In genomic region chr17:8079291-8080207, GRCh38 we compare ENCODE assay signal across 9 cellular contexts. TPM values are rescaled to one million over a fixed set of nuclear protein-coding genes. Genes with fewer than 3 reads are reported as not detected.
DNase-seq lines count a peak whose midpoint lies in the region; ATAC-seq, FAIRE-seq and TF ChIP-seq lines count a peak whose summit lies in the region.
"Had no signal": no experiment of that assay in that cellular context is flagged by ENCODE, and none has a peak within 500 bp of the region (broad histone marks: within the 10 kb centered on the region; RNA-seq: fewer than 3 reads in every experiment).

No MANE protein-coding gene starts in this region.

- peak overlapping the region; percentile 53 to 92 for H3K4me2 ChIP-seq in H1 (ENCODE audit: insufficient read depth in 1 of 2, low read depth in 2 of 2, low read length in 2 of 2)

- peak; percentile 95 to 96 (median 96) for TF ChIP-seq CTCF in H1 (IDR thresholded peaks at IDR 0.05; ENCODE audit: control extremely low read depth in 1 of 3, insufficient read depth in 1 of 3, low read depth in 1 of 3, low read length in 3 of 3)

- H3K23ac ChIP-seq in H1 (ENCODE audit: insufficient read length): no peak overlapping the region

- 2% methylated on average over 59 of the region's 87 CpGs; no CpG with 5 or more reads in 1 of the 2 experiments for WGBS in H1 (ENCODE audit: extremely low coverage in 1 of 2, insufficient coverage in 1 of 2, insufficient read length in 1 of 2, insufficient replicate concordance in 2 of 2, low coverage in 1 of 2, low lambda C conversion rate in 2 of 2, missing lambda C conversion rate in 1 of 2), 2 experiments

- DNase-seq in ELF-1 (ENCODE audit: low read depth, low spot score) (peak; percentile 93), NCI-H748 treated with DMSO at 0.1 percent for 48 hours (lab: John Stamatoyannopoulos, UW) (peak; percentile 86), H1 (ENCODE audit: low read depth in 1 of 2, low spot score in 2 of 2) (peak; percentile 74 to 95), mesenteric fat pad (ENCODE audit: low spot score) (peak; percentile 94)
- peak; percentile 47 to 68 for DNase-seq in activated CD8-positive, alpha-beta memory T cell treated with anti-CD3 and anti-CD28 coated beads for 1 hour (ENCODE audit: extremely low read depth in 1 of 2, low read depth in 1 of 2)
- DNase-seq in stimulated activated CD8-positive, alpha-beta memory T cell treated with anti-CD3 and anti-CD28 coated beads, Interleukin-12 subunit alpha, Interleukin-12 subunit beta, amount 100 ng/mL, for 4 hours (ENCODE audit: low read depth): peak; percentile 68

- H2BK20ac ChIP-seq in H1 (ENCODE audit: low read length): no peak overlapping the region

- POLR2A ChIA-PET in H1 (lab: Charles Lee; ENCODE audit: partially characterized antibody): interaction anchor here (0.7 to 1.3 kb wide), 5 partner anchors 27 to 83 kb away, joined by 3 read pairs; partner anchors contain the start of gene VAMP2

- peaks cover 3% of the 10 kb centered on the region; the same call in 1 of the 2 replicates for H3K23me2 ChIP-seq in H1 (ENCODE audit: low read depth, low read length)

- no peak overlapping the region for H3K27ac ChIP-seq in H1 (ENCODE audit: low read depth, low read length)

- 0 out of 2 replicates have a peak overlapping the region, but pooled peaks have one; percentile 12 for H2BK15ac ChIP-seq in H1 (ENCODE audit: low read length)

- ATAC-seq in HG03064 (IDR thresholded peaks at IDR 0.05; ENCODE audit: low read depth, unreplicated experiment) (peak; percentile 64), HG03378 (IDR thresholded peaks at IDR 0.05; ENCODE audit: unreplicated experiment) (no peak)

- peak overlapping the region in 2 of 4 experiments; percentile 7 to 13; a peak in 3 of 7 replicates for H3K9ac ChIP-seq in H1 (replicated peaks in 1 of 4; ENCODE audit: extremely low read depth in 1 of 4, low read depth in 3 of 4, low read length in 3 of 4)

- no peaks in the 10 kb centered on the region for H4K20me1 ChIP-seq in H1 (replicated peaks in 1 of 2; ENCODE audit: control insufficient read depth in 1 of 2, insufficient read depth in 2 of 2, low read length in 2 of 2)

- TF ChIP-seq EP300 in H1 (IDR thresholded peaks at IDR 0.05; ENCODE audit: borderline replicate concordance in 1 of 2, low read depth in 2 of 2, low read length in 2 of 2): no peak

- no peak overlapping the region; the same call in 1 of the 2 replicates for H3K18ac ChIP-seq in H1 (ENCODE audit: extremely low read depth, low read length)

- H3K79me1 ChIP-seq in H1 (ENCODE audit: low read depth, low read length): no peaks in the 10 kb centered on the region

- peak; percentile 60 for FAIRE-seq in H1 (lab: Jason Lieb, UNC)

- H3K4ac ChIP-seq in H1 (replicated peaks; ENCODE audit: insufficient read length, low read depth, low read length): peak overlapping the region; percentile 69

- TF ChIP-seq RAD21 in H1 (IDR thresholded peaks at IDR 0.05 in 1 of 2, conservative IDR thresholded peaks at IDR 0.05 in 1 of 2; ENCODE audit: low read depth in 2 of 2, low read length in 2 of 2): peak; percentile 60 to 69

- CTCF ChIA-PET in H1 (lab: Charles Lee; ENCODE audit: partially characterized antibody): interaction anchor here (0.7 to 17.3 kb wide), 26 partner anchors 9 to 301 kb away, joined by 3 to 315 read pairs (median 4); partner anchors contain the start of genes ALOX12B, ALOXE3, BORCS6 and HES7

- peak overlapping the region; percentile 42 for H4K5ac ChIP-seq in H1 (ENCODE audit: insufficient read length, low read depth, low read length)

- H4K8ac ChIP-seq in H1 (ENCODE audit: extremely low read depth, insufficient read depth, low read length): no peak overlapping the region

- H3K4me3 ChIP-seq in H1 (ENCODE audit: extremely low read depth in 1 of 4, insufficient read depth in 2 of 4, low read depth in 3 of 4, low read length in 4 of 4): peak overlapping the region; percentile 58 to 72 (median 64)

- peak overlapping the region; percentile 80 for H4K91ac ChIP-seq in H1 (replicated peaks; ENCODE audit: insufficient read length, low read length)

- H3K56ac ChIP-seq in H1 (replicated peaks; ENCODE audit: insufficient read length, low read depth, low read length): peak overlapping the region; percentile 53

- no peaks in the 10 kb centered on the region for H3K9me3 ChIP-seq in H1 (ENCODE audit: insufficient read depth in 2 of 2, low read depth in 1 of 2, low read length in 1 of 2)

- peak overlapping the region; percentile 84; the same call in 1 of the 2 replicates for H2AFZ ChIP-seq in H1 (ENCODE audit: low read length)

- H2BK120ac ChIP-seq in H1 (replicated peaks; ENCODE audit: low read depth, low read length): no peak overlapping the region

- peaks cover 0 to 5% (median 2%) of the 10 kb centered on the region in 4 experiments; a peak in 4 of 7 replicates for H3K4me1 ChIP-seq in H1 (replicated peaks in 1 of 4; ENCODE audit: control insufficient read depth in 3 of 4, insufficient read depth in 4 of 4, low read length in 3 of 4)

- H3K27me3 ChIP-seq in H1 (replicated peaks in 1 of 4; ENCODE audit: control insufficient read depth in 3 of 4, extremely low read depth in 1 of 4, insufficient read depth in 3 of 4, low read length in 3 of 4): peaks cover 3 to 40% (median 29%) of the 10 kb centered on the region in 4 experiments

- H2BK12ac ChIP-seq in H1 (ENCODE audit: low read depth, low read length): peak overlapping the region; percentile 40; the same call in 1 of the 2 replicates

- H2BK5ac ChIP-seq in H1 (ENCODE audit: low read depth, low read length): no peak overlapping the region

- TF ChIP-seq POLR2A in H1 (IDR thresholded peaks at IDR 0.05; ENCODE audit: control extremely low read depth in 1 of 2, low read depth in 2 of 2, low read length in 2 of 2): no peak

- H3K79me2 ChIP-seq in H1 (ENCODE audit: control insufficient read depth in 1 of 2, insufficient read depth in 2 of 2, low read length in 2 of 2): no peaks in the 10 kb centered on the region

- no peak overlapping the region for H3K14ac ChIP-seq in H1 (ENCODE audit: insufficient read length)

- no peaks in the 10 kb centered on the region for H3K36me3 ChIP-seq in H1 (ENCODE audit: control insufficient read depth in 2 of 4, insufficient read depth in 4 of 4, low read length in 3 of 4)

- no peak overlapping the region for H2AK5ac ChIP-seq in H1 (ENCODE audit: low read depth, low read length)

TF ChIP-seq in H1, 55 proteins besides CTCF, POLR2A, EP300 and RAD21 (continues in another document):
- TF ChIP-seq ZNF274 (IDR thresholded peaks at IDR 0.05; ENCODE audit: borderline replicate concordance, extremely low read depth, low read length): no peak
- TF ChIP-seq SIN3A (conservative IDR thresholded peaks at IDR 0.05 in 1 of 2, IDR thresholded peaks at IDR 0.05 in 1 of 2; ENCODE audit: low read depth in 1 of 2, low read length in 2 of 2): 0 out of 4 replicates have a peak, but pooled peaks of 1 of the 2 experiments have one; percentile 12
- TF ChIP-seq SP1 (IDR thresholded peaks at IDR 0.05; ENCODE audit: low read depth, low read length): no peak
- no peak for TF ChIP-seq POU5F1 (IDR thresholded peaks at IDR 0.05; ENCODE audit: low read depth, low read length)
- TF ChIP-seq MAFK (IDR thresholded peaks at IDR 0.05; ENCODE audit: low read depth, low read length): no peak
- TF ChIP-seq EZH2 (IDR thresholded peaks at IDR 0.05; ENCODE audit: low read depth, low read length, severe bottlenecking): peak; percentile 50
- TF ChIP-seq CHD2 (IDR thresholded peaks at IDR 0.05; ENCODE audit: low read length): no peak
- no peak for TF ChIP-seq CBX5 (IDR thresholded peaks at IDR 0.05; ENCODE audit: low read depth, low read length)

RNA-seq across cellular contexts. Expression of gene ALOX12B, which starts 8.0 kb away (rescaled TPM):
- total RNA-seq in H1 (2021; fragmentation: NEBNext Ultra II Directional; extraction: Animal tissue kit (Norgen Biotek cat#: 25700)): not detected in 2 replicates
- polyA plus RNA-seq in H1 (2011; rRNA removed): 0.82 and 0.86 TPM in 2 replicates
- 0.45 TPM for polyA plus RNA-seq in H1 (2011; cell fraction: cytosol; rRNA removed)
- 0.88 TPM for polyA plus RNA-seq in H1 (2011; cell fraction: nucleus; rRNA removed)
- 0.48 to 1.3 TPM (median 0.92 TPM) in 4 replicates for polyA plus RNA-seq in H1 (2012, experiment 1 of 2)
- polyA plus RNA-seq in H1 (2012, experiment 2 of 2): 0.96 TPM
- 0.12 TPM for polyA plus RNA-seq in H1 (2013, experiment 1 of 2)
- 0.26 TPM for polyA plus RNA-seq in H1 (2013, experiment 2 of 2)
- 0.41 and 0.82 TPM in 2 replicates for polyA minus RNA-seq in H1 (2011; rRNA and poly(A)+ RNA removed)
- not detected for polyA minus RNA-seq in H1 (2011; cell fraction: cytosol; rRNA and poly(A)+ RNA removed)
- not detected for polyA minus RNA-seq in H1 (2011; cell fraction: nucleus; rRNA and poly(A)+ RNA removed)
- not detected for total RNA-seq in mesenteric fat pad
- total RNA-seq: pulmonary artery endothelial cell had no signal

RNA-seq across cellular contexts. Expression of gene ALOXE3, which starts 38.8 kb away (rescaled TPM):
- not detected in 2 replicates for total RNA-seq in H1 (2021; fragmentation: NEBNext Ultra II Directional; extraction: Animal tissue kit (Norgen Biotek cat#: 25700))
- polyA plus RNA-seq in H1 (2011; rRNA removed): 0.26 and 0.55 TPM in 2 replicates
- polyA plus RNA-seq in H1 (2011; cell fraction: cytosol; rRNA removed): 0.17 TPM
- polyA plus RNA-seq in H1 (2011; cell fraction: nucleus; rRNA removed): 0.40 TPM
- 0.17 to 0.50 TPM (median 0.31 TPM) in 4 replicates for polyA plus RNA-seq in H1 (2012, experiment 1 of 2)
- 0.16 TPM for polyA plus RNA-seq in H1 (2012, experiment 2 of 2)
- 0.34 TPM for polyA plus RNA-seq in H1 (2013, experiment 1 of 2)
- 0.07 TPM for polyA plus RNA-seq in H1 (2013, experiment 2 of 2)
- polyA minus RNA-seq in H1 (2011; rRNA and poly(A)+ RNA removed): 0.09 and 0.27 TPM in 2 replicates
- not detected for polyA minus RNA-seq in H1 (2011; cell fraction: cytosol; rRNA and poly(A)+ RNA removed)
- polyA minus RNA-seq in H1 (2011; cell fraction: nucleus; rRNA and poly(A)+ RNA removed): not detected
- total RNA-seq in mesenteric fat pad: not detected
- total RNA-seq: pulmonary artery endothelial cell had no signal

RNA-seq across cellular contexts. Expression of gene ALOX15B, which starts 40.7 kb away (rescaled TPM):
- 0.46 and 0.63 TPM in 2 replicates for total RNA-seq in H1 (2021; fragmentation: NEBNext Ultra II Directional; extraction: Animal tissue kit (Norgen Biotek cat#: 25700))
- 0.91 and 1.4 TPM in 2 replicates for polyA plus RNA-seq in H1 (2011; rRNA removed)
- 0.76 TPM for polyA plus RNA-seq in H1 (2011; cell fraction: cytosol; rRNA removed)
- 1.3 TPM for polyA plus RNA-seq in H1 (2011; cell fraction: nucleus; rRNA removed)
- polyA plus RNA-seq in H1 (2012, experiment 1 of 2): 0.42 to 0.79 TPM (median 0.60 TPM) in 4 replicates
- polyA plus RNA-seq in H1 (2012, experiment 2 of 2): 0.26 TPM
- 0.73 TPM for polyA plus RNA-seq in H1 (2013, experiment 1 of 2)
- polyA plus RNA-seq in H1 (2013, experiment 2 of 2): 0.70 TPM
- 0.51 and 0.63 TPM in 2 replicates for polyA minus RNA-seq in H1 (2011; rRNA and poly(A)+ RNA removed)
- polyA minus RNA-seq in H1 (2011; cell fraction: cytosol; rRNA and poly(A)+ RNA removed): not detected
- polyA minus RNA-seq in H1 (2011; cell fraction: nucleus; rRNA and poly(A)+ RNA removed): 0.70 TPM
- total RNA-seq in mesenteric fat pad: 2.9 TPM
- total RNA-seq: pulmonary artery endothelial cell had no signal

RNA-seq across cellular contexts. Expression of gene HES7, which starts 44.4 kb away (rescaled TPM):
- 0.32 and 0.69 TPM in 2 replicates for total RNA-seq in H1 (2021; fragmentation: NEBNext Ultra II Directional; extraction: Animal tissue kit (Norgen Biotek cat#: 25700))
- polyA plus RNA-seq in H1 (2011; rRNA removed): 0.20 and 0.55 TPM in 2 replicates
- 0.30 TPM for polyA plus RNA-seq in H1 (2011; cell fraction: cytosol; rRNA removed)
- polyA plus RNA-seq in H1 (2011; cell fraction: nucleus; rRNA removed): 1.2 TPM
- 0.23 to 0.66 TPM (median 0.48 TPM) in 4 replicates for polyA plus RNA-seq in H1 (2012, experiment 1 of 2)
- 0.22 TPM for polyA plus RNA-seq in H1 (2012, experiment 2 of 2)
- 0.41 TPM for polyA plus RNA-seq in H1 (2013, experiment 1 of 2)
- 0.15 TPM for polyA plus RNA-seq in H1 (2013, experiment 2 of 2)
- polyA minus RNA-seq in H1 (2011; rRNA and poly(A)+ RNA removed): 0.09 TPM in 1 of 2 replicates, not detected in the other
- polyA minus RNA-seq in H1 (2011; cell fraction: cytosol; rRNA and poly(A)+ RNA removed): not detected
- not detected for polyA minus RNA-seq in H1 (2011; cell fraction: nucleus; rRNA and poly(A)+ RNA removed)
- total RNA-seq in mesenteric fat pad: not detected
